ENCODE assay signal across 20 cellular contexts in genomic region chr10:95341716-95342130, GRCh38. TPM values are rescaled to one million over a fixed set of nuclear protein-coding genes. Genes with fewer than 3 reads are reported as not detected.
DNase-seq lines count a peak whose midpoint lies in the region; ATAC-seq and TF ChIP-seq lines count a peak whose summit lies in the region.
"Had no signal": no experiment of that assay in that cellular context is flagged by ENCODE, and none has a peak within 500 bp of the region (broad histone marks: within the 10 kb centered on the region; RNA-seq: fewer than 3 reads in every experiment).

No MANE protein-coding gene starts in this region.

- no peaks in the 10 kb centered on the region for H3K36me3 Mint-ChIP-seq in HFFc6 (ENCODE audit: low read depth)
- H3K36me3 Mint-ChIP-seq: naive B cell; stimulated activated effector memory CD8-positive, alpha-beta T cell treated with anti-CD3 and anti-CD28 coated beads, Interleukin-12 subunit alpha, Interleukin-12 subunit beta, amount 100 ng/mL, for 72 hours had no signal

- H3K4me1 ChIP-seq in left lung: peaks cover 0 to 7% of the 10 kb centered on the region in 2 donors
- H3K4me1 ChIP-seq: HAP-1, prostate gland had no signal

- intact Hi-C loops in left lung (cut with DNase I): no loop called here

- H3K27me3 ChIP-seq in left lung: no peaks in the 10 kb centered on the region
- H3K27me3 ChIP-seq: ascending aorta, spleen had no signal

- H3K27ac ChIP-seq in left lung: no peak overlapping the region
- H3K27ac ChIP-seq: prostate gland had no signal

- CTCF ChIA-PET in AG04449 (lab: Yijun Ruan, JAX): interaction anchor here (1.3 to 2.7 kb wide), 7 partner anchors 9 to 158 kb away, joined by 3 to 17 read pairs (median 4); no protein-coding TSS in a partner anchor

- no peak overlapping the region; the same call in 1 of the 2 replicates for H3K27ac Mint-ChIP-seq in HFFc6
- H3K27ac Mint-ChIP-seq: dendritic cell treated with granulocyte-macrophage colony-stimulating factor and Interleukin-4, amounts not matched to agents 40 ng/mL and 50 ng/mL, for 4 days; stimulated activated effector memory CD8-positive, alpha-beta T cell treated with anti-CD3 and anti-CD28 coated beads, Interleukin-12 subunit alpha, Interleukin-12 subunit beta, amount 100 ng/mL, for 72 hours had no signal

- H3K9me3 ChIP-seq in left lung: no peaks in the 10 kb centered on the region
- H3K9me3 ChIP-seq: ascending aorta, HAP-1, prostate gland, spleen had no signal

- H3K36me3 ChIP-seq in left lung: peaks cover 0 to 6% of the 10 kb centered on the region in 2 donors
- H3K36me3 ChIP-seq: HAP-1, prostate gland, spleen had no signal

- TF ChIP-seq CTCF in AG04449 (IDR thresholded peaks at IDR 0.05; ENCODE audit: insufficient read depth, low read length, missing control alignments) (no peak), HFFc6 (IDR thresholded peaks at IDR 0.05) (no peak), choroid plexus epithelial cell (conservative IDR thresholded peaks at IDR 0.05; ENCODE audit: low read depth, low read length) (no peak), left lung (IDR thresholded peaks at IDR 0.05) (no peak)

- ATAC-seq in left lung: peak; percentile 53
- ATAC-seq: left cardiac atrium; stimulated activated effector memory CD8-positive, alpha-beta T cell treated with anti-CD3 and anti-CD28 coated beads, Interleukin-12 subunit alpha, Interleukin-12 subunit beta, amount 100 ng/mL, for 72 hours had no signal

- no peak overlapping the region for H3K4me3 ChIP-seq in AG04449 (ENCODE audit: low read depth, low read length)
- no peak overlapping the region for H3K4me3 ChIP-seq in choroid plexus epithelial cell (ENCODE audit: low read depth, low read length)
- H3K4me3 ChIP-seq in left lung: no peak overlapping the region
- H3K4me3 ChIP-seq: ascending aorta, HAP-1, prostate gland, spleen had no signal

- H3K4me1 Mint-ChIP-seq in HFFc6 (ENCODE audit: low read depth): peaks cover 19% of the 10 kb centered on the region
- H3K4me1 Mint-ChIP-seq: stimulated activated effector memory CD8-positive, alpha-beta T cell treated with anti-CD3 and anti-CD28 coated beads, Interleukin-12 subunit alpha, Interleukin-12 subunit beta, amount 100 ng/mL, for 72 hours had no signal

- no peaks in the 10 kb centered on the region for H3K9me3 Mint-ChIP-seq in HFFc6
- H3K9me3 Mint-ChIP-seq: dendritic cell treated with granulocyte-macrophage colony-stimulating factor and Interleukin-4, amounts not matched to agents 40 ng/mL and 50 ng/mL, for 4 days; naive B cell; stimulated activated effector memory CD8-positive, alpha-beta T cell treated with anti-CD3 and anti-CD28 coated beads, Interleukin-12 subunit alpha, Interleukin-12 subunit beta, amount 100 ng/mL, for 72 hours had no signal

- no peak overlapping the region for H3K4me3 Mint-ChIP-seq in HFFc6
- H3K4me3 Mint-ChIP-seq: dendritic cell treated with granulocyte-macrophage colony-stimulating factor and Interleukin-4, amounts not matched to agents 40 ng/mL and 50 ng/mL, for 4 days; naive B cell; stimulated activated effector memory CD8-positive, alpha-beta T cell treated with anti-CD3 and anti-CD28 coated beads, Interleukin-12 subunit alpha, Interleukin-12 subunit beta, amount 100 ng/mL, for 72 hours had no signal

- DNase-seq in AG04449 (ENCODE audit: low read depth, low spot score): peak; percentile 24
- DNase-seq in HFFc6: peak; percentile 68
- peak; percentile 91 for DNase-seq in choroid plexus epithelial cell (ENCODE audit: low read depth)
- no peak for DNase-seq in left lung
- DNase-seq in activated CD4-positive, alpha-beta T cell treated with anti-CD3 and anti-CD28 coated beads for 4 hours: no peak
- no peak for DNase-seq in stimulated activated CD4-positive, alpha-beta T cell treated with anti-CD3 and anti-CD28 coated beads, Interleukin-2, amount 100 ng/mL, for 48 hours
- no peak for DNase-seq in Kasumi-1 (lab: John Stamatoyannopoulos, UW)
- no peak for DNase-seq in NCI-H526 treated with DMSO at 0.1 percent for 48 hours (lab: John Stamatoyannopoulos, UW)
- DNase-seq: activated CD8-positive, alpha-beta memory T cell treated with anti-CD3 and anti-CD28 coated beads, Interleukin-2, amount 50 U/mL, for 4 hours; GDM1; left cardiac atrium; naive B cell; NCI-H187 treated with DMSO at 0.1 percent for 48 hours; SHP77 treated with DMSO at 0.1 percent for 48 hours; spleen had no signal

- H3K27me3 Mint-ChIP-seq in HFFc6 (ENCODE audit: insufficient read depth): peaks cover 10% of the 10 kb centered on the region
- H3K27me3 Mint-ChIP-seq: dendritic cell treated with granulocyte-macrophage colony-stimulating factor and Interleukin-4, amounts not matched to agents 40 ng/mL and 50 ng/mL, for 4 days; naive B cell had no signal

- POLR2A ChIA-PET in AG04449 (lab: Yijun Ruan, JAX): no interaction called here

RNA-seq across cellular contexts. Expression of gene PDLIM1, which starts 50.9 kb away (rescaled TPM):
- total RNA-seq in HFFc6 (2021; fragmentation: NEBNext Ultra II Directional; extraction: Animal tissue kit (Norgen Biotek cat#: 25700)): 100 to 1,000 TPM; 131 to 163 (median 154) TPM
- total RNA-seq in left lung: 100 to 1,000 TPM; 176 to 268 TPM

Comparison
In these comparisons a context has a peak if more than half of its experiments do, and no peak if none do; other contexts are left out.
1. DNase-seq: peak in AG04449 (single experiment), HFFc6 (single experiment) and choroid plexus epithelial cell (single experiment); none in left lung (0 of 2), activated CD4-positive, alpha-beta T cell treated with anti-CD3 and anti-CD28 coated beads for 4 hours (0 of 2), stimulated activated CD4-positive, alpha-beta T cell treated with anti-CD3 and anti-CD28 coated beads, Interleukin-2, amount 100 ng/mL, for 48 hours (0 of 2), Kasumi-1 (0 of 2) and NCI-H526 treated with DMSO at 0.1 percent for 48 hours (single experiment).